Comparison of ENCODE assay signal across 38 cellular contexts in genomic region chr20:38745757-38746156, GRCh38. TPM values are rescaled to one million over a fixed set of nuclear protein-coding genes. Genes with fewer than 3 reads are reported as not detected.
"Had no signal": no experiment of that assay in that cellular context is flagged by ENCODE, and none has a peak within 500 bp of the region (broad histone marks: within the 10 kb centered on the region; RNA-seq: fewer than 3 reads in every experiment).

No MANE protein-coding gene starts in this region.

- H3K9me3 ChIP-seq: heart left ventricle, pancreas, prostate gland, sigmoid colon, upper lobe of left lung, vagina had no signal

- H3K36me3 ChIP-seq: pancreas, prostate gland, sigmoid colon, vagina had no signal

- H3K27ac Mint-ChIP-seq: activated CD4-positive, alpha-beta memory T cell treated with anti-CD3 and anti-CD28 coated beads for 36 hours; activated CD4-positive, alpha-beta T cell treated with anti-CD3 and anti-CD28 coated beads, Interleukin-2, amount 10 ng/mL, durations not matched to agents 24 days and 14 days; activated T-helper 17 cell treated with anti-CD3 and anti-CD28 coated beads, Interleukin-2, amount 50 U/mL, for 72 hours; endodermal cell; immature natural killer cell; nephron progenitor cell; stimulated activated effector memory CD8-positive, alpha-beta T cell treated with anti-CD3 and anti-CD28 coated beads, Interleukin-12 subunit alpha, Interleukin-12 subunit beta, amount 100 ng/mL, for 72 hours; stimulated activated naive CD8-positive, alpha-beta T cell treated with anti-CD3 and anti-CD28 coated beads, Interleukin-15, amount 100 ng/mL, for 72 hours had no signal

- H3K4me1 ChIP-seq: prostate gland had no signal

- H3K9me3 Mint-ChIP-seq: activated CD4-positive, alpha-beta memory T cell treated with anti-CD3 and anti-CD28 coated beads for 36 hours; activated CD4-positive, alpha-beta T cell treated with anti-CD3 and anti-CD28 coated beads, Interleukin-2, amount 10 ng/mL, durations not matched to agents 24 days and 14 days; activated T-cell treated with anti-CD3 and anti-CD28 coated beads, Interleukin-2, amount 50 U/mL, for 4 hours; activated T-helper 17 cell treated with anti-CD3 and anti-CD28 coated beads, Interleukin-2, amount 50 U/mL, for 72 hours; endodermal cell; immature natural killer cell; stimulated activated effector memory CD8-positive, alpha-beta T cell treated with anti-CD3 and anti-CD28 coated beads, Interleukin-12 subunit alpha, Interleukin-12 subunit beta, amount 100 ng/mL, for 72 hours; stimulated activated naive CD8-positive, alpha-beta T cell treated with anti-CD3 and anti-CD28 coated beads, Interleukin-15, amount 100 ng/mL, for 72 hours had no signal

- H3K4me3 ChIP-seq: heart left ventricle, pancreas, prostate gland, sigmoid colon, upper lobe of left lung, vagina had no signal

- H3K4me3 Mint-ChIP-seq: activated CD4-positive, alpha-beta memory T cell treated with anti-CD3 and anti-CD28 coated beads for 36 hours; activated CD4-positive, alpha-beta T cell treated with anti-CD3 and anti-CD28 coated beads, Interleukin-2, amount 10 ng/mL, durations not matched to agents 24 days and 14 days; activated T-cell treated with anti-CD3 and anti-CD28 coated beads, Interleukin-2, amount 50 U/mL, for 4 hours; activated T-helper 17 cell treated with anti-CD3 and anti-CD28 coated beads, Interleukin-2, amount 50 U/mL, for 72 hours; endodermal cell; immature natural killer cell; nephron progenitor cell; stimulated activated effector memory CD8-positive, alpha-beta T cell treated with anti-CD3 and anti-CD28 coated beads, Interleukin-12 subunit alpha, Interleukin-12 subunit beta, amount 100 ng/mL, for 72 hours; stimulated activated naive CD8-positive, alpha-beta T cell treated with anti-CD3 and anti-CD28 coated beads, Interleukin-15, amount 100 ng/mL, for 72 hours had no signal

- H3K27me3 ChIP-seq: upper lobe of left lung, vagina had no signal

- ATAC-seq: activated T-cell treated with anti-CD3 and anti-CD28 coated beads, Interleukin-2, amount 50 U/mL, for 4 hours; activated T-helper 17 cell treated with anti-CD3 and anti-CD28 coated beads, Interleukin-2, amount 50 U/mL, for 72 hours; esophagus mucosa; heart left ventricle; left colon; pancreas; stimulated activated effector memory CD8-positive, alpha-beta T cell treated with anti-CD3 and anti-CD28 coated beads, Interleukin-12 subunit alpha, Interleukin-12 subunit beta, amount 100 ng/mL, for 72 hours; stimulated activated naive CD8-positive, alpha-beta T cell treated with anti-CD3 and anti-CD28 coated beads, Interleukin-15, amount 100 ng/mL, for 72 hours had no signal

- H3K27ac ChIP-seq: brain microvascular endothelial cell, heart left ventricle, pancreas, prostate gland, sigmoid colon, upper lobe of left lung, vagina, WERI-Rb-1 had no signal

- FAIRE-seq: astrocyte, kidney, pancreas, small intestine had no signal

- DNase-seq: activated CD4-positive, alpha-beta memory T cell treated with anti-CD3 and anti-CD28 coated beads for 36 hours; activated CD4-positive, alpha-beta T cell treated with anti-CD3 and anti-CD28 coated beads, Interleukin-2, amount 10 ng/mL, durations not matched to agents 24 days and 14 days; activated CD4-positive, CD25-positive, alpha-beta regulatory T cell treated with anti-CD3 and anti-CD28 coated beads, Interleukin-2, amount 50 U/mL, for 72 hours; activated CD8-positive, alpha-beta memory T cell treated with anti-CD3 and anti-CD28 coated beads, Interleukin-2, amount 50 U/mL, for 48 hours; activated gamma-delta T cell treated with Interleukin-2 at 50 U/mL for 16 hours; activated naive CD4-positive, alpha-beta T cell treated with anti-CD3 and anti-CD28 coated beads, Interleukin-2, amount 50 U/mL, for 16 hours; activated T-cell treated with anti-CD3 and anti-CD28 coated beads, Interleukin-2, amount 50 U/mL, for 4 hours; amniotic stem cell; brain microvascular endothelial cell; caudate nucleus; endodermal cell; foreskin fibroblast; heart left ventricle; hypothalamus; immature natural killer cell; kidney; left colon; mammary epithelial cell; nephron progenitor cell; nucleus accumbens; pancreas; retina; sigmoid colon; small intestine; stimulated activated CD4-positive, alpha-beta T cell treated with anti-CD3 and anti-CD28 coated beads, Interleukin-4, amount 100 ng/mL, for 24 hours; stimulated activated naive CD8-positive, alpha-beta T cell treated with anti-CD3 and anti-CD28 coated beads, Interleukin-15, amount 100 ng/mL, for 72 hours; substantia nigra; T1000; upper lobe of left lung; WERI-Rb-1 had no signal

- H3K36me3 Mint-ChIP-seq: activated CD4-positive, alpha-beta memory T cell treated with anti-CD3 and anti-CD28 coated beads for 36 hours had no signal

RNA-seq across cellular contexts. Expression of gene SLC32A1, which starts 21.5 kb away (rescaled TPM):
- total RNA-seq: activated CD4-positive, alpha-beta memory T cell treated with anti-CD3 and anti-CD28 coated beads for 36 hours; activated CD4-positive, alpha-beta T cell treated with anti-CD3 and anti-CD28 coated beads, Interleukin-2, amount 10 ng/mL, durations not matched to agents 24 days and 14 days; activated T-cell treated with anti-CD3 and anti-CD28 coated beads, Interleukin-2, amount 50 U/mL, for 4 hours; astrocyte; endodermal cell; esophagus mucosa; heart left ventricle; kidney; liver; mammary epithelial cell; mucosa of gallbladder; pancreas; prostate gland; sigmoid colon; upper lobe of left lung; vagina had no signal
- polyA plus RNA-seq: heart left ventricle, immature natural killer cell, liver, mammary epithelial cell, pancreas, small intestine had no signal

RNA-seq across cellular contexts. Expression of gene PPP1R16B, which starts 59.7 kb away (rescaled TPM):
- polyA plus RNA-seq: mammary epithelial cell had no signal
